ENCODE assay signal across 1 cellular context in genomic region chr14:35292051-35292769, GRCh38.
A peak's percentile ranks its signal among the peaks of the same experiment; 100 is the strongest.
TF ChIP-seq lines count a peak whose summit lies in the region.

Gene PSMA6, plus strand, starts transcription at chr14:35292382. Its CDS starts 95 bp downstream, at chr14:35292477.

TF ChIP-seq in K562, 482 proteins besides CTCF, POLR2A, EP300 and RAD21 (continued from another document and continues in another):
- TF ChIP-seq KDM1A (IDR thresholded peaks at IDR 0.05), result no peak
- TF ChIP-seq THAP7 (CRISPR knock-in tag; IDR thresholded peaks at IDR 0.05), result 0 out of 2 replicates have a peak, but pooled peaks have one; percentile 27
- no peak for TF ChIP-seq GTF2F1 (IDR thresholded peaks at IDR 0.05; ENCODE audit: low read depth, low read length)
- TF ChIP-seq KAT7 (CRISPR knock-in tag; IDR thresholded peaks at IDR 0.05; ENCODE audit: borderline replicate concordance), result no peak
- no peak for TF ChIP-seq ILF3 (IDR thresholded peaks at IDR 0.05; ENCODE audit: borderline replicate concordance)
- TF ChIP-seq GTF2E2 (tag; IDR thresholded peaks at IDR 0.05), result no peak
- no peak for TF ChIP-seq RREB1 (CRISPR knock-in tag; IDR thresholded peaks at IDR 0.05)
- 0 out of 2 replicates have a peak, but pooled peaks have one; percentile 45 for TF ChIP-seq ZSCAN29 (IDR thresholded peaks at IDR 0.05)
- TF ChIP-seq MTA1 (IDR thresholded peaks at IDR 0.05; ENCODE audit: borderline replicate concordance), result no peak
- peak; percentile 60; the same call in 1 of the 2 replicates for TF ChIP-seq REST (CRISPR knock-in tag; IDR thresholded peaks at IDR 0.05; ENCODE audit: low read depth)
- no peak for TF ChIP-seq MITF (IDR thresholded peaks at IDR 0.05)
- TF ChIP-seq SMAD2 (IDR thresholded peaks at IDR 0.05; ENCODE audit: low read depth, low read length), result no peak
- TF ChIP-seq NEUROD1 (IDR thresholded peaks at IDR 0.05; ENCODE audit: borderline replicate concordance, low read depth, low read length, partially characterized antibody), result no peak
- no peak for TF ChIP-seq NR3C1 (CRISPR knock-in tag; IDR thresholded peaks at IDR 0.05)
- TF ChIP-seq ZNF239 (CRISPR knock-in tag; IDR thresholded peaks at IDR 0.05), result no peak
- no peak for TF ChIP-seq U2AF1 (optimal IDR thresholded peaks at IDR 0.05; ENCODE audit: low read depth, low read length)
- TF ChIP-seq NR4A1 (CRISPR knock-in tag; IDR thresholded peaks at IDR 0.05), result no peak
- TF ChIP-seq NR4A1 (tag; IDR thresholded peaks at IDR 0.05), result no peak
- TF ChIP-seq ELK3 (CRISPR knock-in tag; IDR thresholded peaks at IDR 0.05), result no peak
- TF ChIP-seq MEF2D (tag; conservative IDR thresholded peaks at IDR 0.05; ENCODE audit: low read depth), result no peak
- no peak for TF ChIP-seq PATZ1 (CRISPR knock-in tag; IDR thresholded peaks at IDR 0.05; ENCODE audit: borderline replicate concordance)
- TF ChIP-seq ETS2 (tag; IDR thresholded peaks at IDR 0.05; ENCODE audit: borderline replicate concordance, poor library complexity, severe bottlenecking), result no peak
- TF ChIP-seq NFIC (IDR thresholded peaks at IDR 0.05), result no peak
- no peak for TF ChIP-seq ZNF140 (CRISPR knock-in tag; IDR thresholded peaks at IDR 0.05)
- no peak for TF ChIP-seq DDX20 (tag; IDR thresholded peaks at IDR 0.05; ENCODE audit: low read depth)
- TF ChIP-seq ZNF778 (CRISPR knock-in tag; IDR thresholded peaks at IDR 0.05), result no peak
- TF ChIP-seq ZNF224 (CRISPR knock-in tag; IDR thresholded peaks at IDR 0.05), result no peak
- no peak for TF ChIP-seq SOX6 (IDR thresholded peaks at IDR 0.05)
- TF ChIP-seq ZNF407 (IDR thresholded peaks at IDR 0.05; ENCODE audit: low read depth), result no peak
- peak in 1 of 2 experiments; percentile 95; a peak in 2 of 4 replicates for TF ChIP-seq KDM4B (IDR thresholded peaks at IDR 0.05; ENCODE audit: borderline replicate concordance in 2 of 2, low read depth in 1 of 2)
- no peak for TF ChIP-seq KLF10 (CRISPR knock-in tag; IDR thresholded peaks at IDR 0.05)
- 0 out of 4 replicates have a peak, but pooled peaks of 1 of the 2 experiments have one; percentile 31 for TF ChIP-seq ZNF639 (CRISPR knock-in tag; conservative IDR thresholded peaks at IDR 0.05 in 1 of 2, IDR thresholded peaks at IDR 0.05 in 1 of 2)
